ENCODE assay signal across 23 cellular contexts in genomic region chr4:176404591-176404990, GRCh38.
DNase-seq lines count a peak whose midpoint lies in the region; ATAC-seq, FAIRE-seq and TF ChIP-seq lines count a peak whose summit lies in the region.
"Had no signal": no experiment of that assay in that cellular context is flagged by ENCODE, and none has a peak within 500 bp of the region (broad histone marks: within the 10 kb centered on the region; RNA-seq: fewer than 3 reads in every experiment).

No MANE protein-coding gene starts in this region.

- no peak for TF ChIP-seq POLR2A in suprapubic skin (IDR thresholded peaks at IDR 0.05)

- 77% methylated on average over 4 of the region's 4 CpGs for WGBS in suprapubic skin

- H3K79me2 ChIP-seq in ACC112 (ENCODE audit: control insufficient read depth, insufficient read depth, low read length, unreplicated experiment): no peaks in the 10 kb centered on the region

- TF ChIP-seq EP300 in suprapubic skin (IDR thresholded peaks at IDR 0.05): no peak

- no peak for FAIRE-seq in HTR-8/SVneo (lab: Jason Lieb, UNC)
- FAIRE-seq: endothelial cell of umbilical vein had no signal

- DNase-seq in HTR-8/SVneo (ENCODE audit: insufficient read length, low spot score) (peak; percentile 10), amniotic epithelial cell (ENCODE audit: low read depth) (peak; percentile 81), fibroblast of villous mesenchyme (ENCODE audit: low read depth) (peak; percentile 30), omental fat pad (ENCODE audit: low spot score) (no peak), suprapubic skin (ENCODE audit: low spot score in 2 of 2) (no peak)
- DNase-seq: ACHN; activated CD8-positive, alpha-beta memory T cell treated with anti-CD3 and anti-CD28 coated beads, Interleukin-2, amount 50 U/mL, for 48 hours; CD8-positive, alpha-beta T cell; DND-41; heart right ventricle; islet precursor cell; mesendoderm; MM.1S; NCI-H1694 treated with DMSO at 0.1 percent for 48 hours; NCI-H446 treated with DMSO at 0.1 percent for 48 hours had no signal

- no peak for TF ChIP-seq CTCF in fibroblast of villous mesenchyme (IDR thresholded peaks at IDR 0.05; ENCODE audit: insufficient read depth, low read depth, low read length)
- no peak for TF ChIP-seq CTCF in omental fat pad (IDR thresholded peaks at IDR 0.05)
- no peak for TF ChIP-seq CTCF in suprapubic skin (IDR thresholded peaks at IDR 0.05)

- ATAC-seq in omental fat pad (ENCODE audit: low FRiP score) (no peak), GM19328 (IDR thresholded peaks at IDR 0.05; ENCODE audit: unreplicated experiment) (no peak), GM21576 (IDR thresholded peaks at IDR 0.05; ENCODE audit: unreplicated experiment) (no peak)
- ATAC-seq: CD8-positive, alpha-beta T cell; heart right ventricle; natural killer cell treated with Interleukin-12 subunit alpha and Interleukin-12 subunit beta and Interleukin-15 and Interleukin-18, amount 100 ng/mL, for 72 hours; stimulated activated memory B cell treated with anti-CD40 and anti-IgM and Interleukin-4, amounts not matched to agents 10 μg/mL and 1 μg/mL and 100 μg/mL, for 72 hours had no signal

- H3K27ac ChIP-seq in ACC112 (ENCODE audit: low read depth, low read length) (peak overlapping the region; percentile 20; the same call in 1 of the 2 replicates), suprapubic skin (no peak overlapping the region)
- H3K27ac ChIP-seq: ascending aorta, coronary artery, heart right ventricle had no signal

- H3K36me3 ChIP-seq in ACC112 (ENCODE audit: insufficient read depth, low read length) (no peaks in the 10 kb centered on the region), suprapubic skin (no peaks in the 10 kb centered on the region)
- H3K36me3 ChIP-seq: ascending aorta, heart right ventricle had no signal

- peaks cover 36% of the 10 kb centered on the region for H3K4me1 ChIP-seq in ACC112 (ENCODE audit: control insufficient read depth, insufficient read depth, low read length, unreplicated experiment)
- H3K4me1 ChIP-seq in suprapubic skin: no peaks in the 10 kb centered on the region
- H3K4me1 ChIP-seq: ascending aorta, heart right ventricle had no signal

- no peak overlapping the region for H3K4me3 ChIP-seq in ACC112 (ENCODE audit: low read depth, low read length)
- no peak overlapping the region for H3K4me3 ChIP-seq in fibroblast of villous mesenchyme (ENCODE audit: low read depth, low read length)
- no peak overlapping the region for H3K4me3 ChIP-seq in suprapubic skin
- H3K4me3 ChIP-seq: ascending aorta, coronary artery, heart right ventricle had no signal

- no peak overlapping the region for H2AFZ ChIP-seq in ACC112 (ENCODE audit: low read length, unreplicated experiment)

- H3K27me3 ChIP-seq in ACC112 (ENCODE audit: insufficient read depth, low read length) (no peaks in the 10 kb centered on the region), suprapubic skin (no peaks in the 10 kb centered on the region)
- H3K27me3 ChIP-seq: ascending aorta, heart right ventricle had no signal

- H3K9me3 ChIP-seq in suprapubic skin: no peaks in the 10 kb centered on the region

Comparison
In these comparisons a context has a peak if more than half of its experiments do, and no peak if none do; other contexts are left out.
1. DNase-seq: peak in HTR-8/SVneo (single experiment), amniotic epithelial cell (single experiment) and fibroblast of villous mesenchyme (single experiment); none in omental fat pad (single experiment) and suprapubic skin (0 of 2).